ENCODE assay signal across 17 cellular contexts in genomic region chr3:177626014-177626413, GRCh38.
A peak's percentile ranks its signal among the peaks of the same experiment; 100 is the strongest.
DNase-seq lines count a peak whose midpoint lies in the region; ATAC-seq and TF ChIP-seq lines count a peak whose summit lies in the region.
"Had no signal": no experiment of that assay in that cellular context is flagged by ENCODE, and none has a peak within 500 bp of the region (broad histone marks: within the 10 kb centered on the region; RNA-seq: fewer than 3 reads in every experiment).

No MANE protein-coding gene starts in this region.

- DNase-seq in fibroblast of the aortic adventitia (ENCODE audit: low read depth) (peak; percentile 53), prostate gland (ENCODE audit: low spot score) (peak; percentile 33), NCI-H146 treated with DMSO at 0.1 percent for 48 hours (lab: John Stamatoyannopoulos, UW; ENCODE audit: unreplicated experiment) (no peak), NCI-H2227 treated with DMSO at 0.1 percent for 48 hours (lab: John Stamatoyannopoulos, UW) (no peak)
- no peak for DNase-seq in activated CD4-positive, alpha-beta T cell treated with anti-CD3 and anti-CD28 coated beads for 36 hours
- DNase-seq: ACHN; BE2C; CD4-positive, CD25-positive, alpha-beta regulatory T cell; CD8-positive, alpha-beta memory T cell; COR-L47; DMS 273 treated with DMSO at 0.1 percent for 48 hours; DMS53; DND-41; EL; HCEC 1CT had no signal

- no peaks in the 10 kb centered on the region for H3K9me3 ChIP-seq in prostate gland
- H3K9me3 ChIP-seq: BE2C had no signal

- H3K4me3 Mint-ChIP-seq in activated CD4-positive, alpha-beta T cell treated with anti-CD3 and anti-CD28 coated beads for 36 hours: no peak overlapping the region
- H3K4me3 Mint-ChIP-seq: CD4-positive, CD25-positive, alpha-beta regulatory T cell; CD8-positive, alpha-beta memory T cell; GM23338 had no signal

- 69% methylated on average over 2 of the region's 2 CpGs for WGBS in prostate gland

- intact Hi-C loops in prostate gland (cut with DNase I): no loop called here
- intact Hi-C loops in activated CD4-positive, alpha-beta T cell treated with anti-CD3 and anti-CD28 coated beads for 36 hours (cut with DNase I, micrococcal nuclease): no loop called here

- H3K36me3 Mint-ChIP-seq in activated CD4-positive, alpha-beta T cell treated with anti-CD3 and anti-CD28 coated beads for 36 hours (ENCODE audit: low read depth): no peaks in the 10 kb centered on the region
- H3K36me3 Mint-ChIP-seq: CD4-positive, CD25-positive, alpha-beta regulatory T cell had no signal

- H3K4me3 ChIP-seq in fibroblast of the aortic adventitia (ENCODE audit: low read depth, low read length) (no peak overlapping the region), prostate gland (no peak overlapping the region)
- H3K4me3 ChIP-seq: GM23338 had no signal

- peaks cover 7% of the 10 kb centered on the region for H3K9me3 Mint-ChIP-seq in activated CD4-positive, alpha-beta T cell treated with anti-CD3 and anti-CD28 coated beads for 36 hours (ENCODE audit: low read depth)

- H3K27ac Mint-ChIP-seq in activated CD4-positive, alpha-beta T cell treated with anti-CD3 and anti-CD28 coated beads for 36 hours: no peak overlapping the region
- H3K27ac Mint-ChIP-seq: GM23338 had no signal

- no peaks in the 10 kb centered on the region for H3K4me1 ChIP-seq in prostate gland (replicated peaks)

- no peak for TF ChIP-seq CTCF in VCaP (conservative IDR thresholded peaks at IDR 0.05)
- TF ChIP-seq CTCF in fibroblast of the aortic adventitia (IDR thresholded peaks at IDR 0.05; ENCODE audit: insufficient read depth, low read length): no peak
- no peak for TF ChIP-seq CTCF in prostate gland (IDR thresholded peaks at IDR 0.05)

- no peaks in the 10 kb centered on the region for H3K36me3 ChIP-seq in prostate gland
- H3K36me3 ChIP-seq: BE2C had no signal

- ATAC-seq in activated CD4-positive, alpha-beta T cell treated with anti-CD3 and anti-CD28 coated beads for 36 hours: no peak
- ATAC-seq: GM23338 had no signal

- POLR2A ChIA-PET in activated CD4-positive, alpha-beta T cell treated with anti-CD3 and anti-CD28 coated beads for 36 hours (lab: Charles Lee): no interaction called here

- H3K27ac ChIP-seq in VCaP (peak overlapping the region; percentile 57; the same call in 1 of the 2 replicates), prostate gland (peak overlapping the region; percentile 38 to 89)

- TF ChIP-seq POLR2A in prostate gland (IDR thresholded peaks at IDR 0.05): no peak

- H3K27me3 ChIP-seq in prostate gland (replicated peaks; ENCODE audit: insufficient read depth): no peaks in the 10 kb centered on the region
- H3K27me3 ChIP-seq: BE2C had no signal

- H3K27me3 Mint-ChIP-seq in activated CD4-positive, alpha-beta T cell treated with anti-CD3 and anti-CD28 coated beads for 36 hours: no peaks in the 10 kb centered on the region
- H3K27me3 Mint-ChIP-seq: CD4-positive, CD25-positive, alpha-beta regulatory T cell; CD8-positive, alpha-beta memory T cell had no signal

- CTCF ChIA-PET in activated CD4-positive, alpha-beta T cell treated with anti-CD3 and anti-CD28 coated beads for 36 hours (lab: Charles Lee): no interaction called here

- peaks cover 25% of the 10 kb centered on the region for H3K4me1 Mint-ChIP-seq in activated CD4-positive, alpha-beta T cell treated with anti-CD3 and anti-CD28 coated beads for 36 hours

Comparison
In these comparisons a context has a peak if more than half of its experiments do, and no peak if none do; other contexts are left out.
1. DNase-seq: peak in fibroblast of the aortic adventitia (single experiment) and prostate gland (single experiment); none in activated CD4-positive, alpha-beta T cell treated with anti-CD3 and anti-CD28 coated beads for 36 hours (single experiment), NCI-H146 treated with DMSO at 0.1 percent for 48 hours (single experiment) and NCI-H2227 treated with DMSO at 0.1 percent for 48 hours (single experiment).